Comparison of ENCODE assay signal across 2 cellular contexts in the genomic region with DNA sequence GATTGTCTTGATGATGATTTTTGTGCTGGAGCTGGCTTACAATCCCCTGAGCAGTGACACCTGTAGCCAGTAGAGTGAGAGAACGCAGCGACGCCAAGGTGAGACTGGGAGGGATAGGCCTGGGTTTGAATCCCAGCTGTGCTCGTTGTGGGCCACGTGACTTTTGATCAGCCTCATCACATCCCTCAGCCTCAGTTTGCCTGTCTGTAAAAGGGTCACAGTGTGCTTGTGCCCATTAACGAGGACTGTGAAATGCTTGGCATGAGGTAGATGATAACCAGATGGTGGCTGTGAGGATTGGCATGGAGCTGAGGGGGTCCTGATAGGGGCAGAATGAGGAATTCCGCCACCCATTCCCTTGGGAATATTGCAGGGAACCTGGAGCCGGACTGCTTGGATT.
A peak's percentile ranks its signal among the peaks of the same experiment; 100 is the strongest.
TF ChIP-seq lines count a peak whose summit lies in the region.

No MANE protein-coding gene starts in this region.

TF ChIP-seq in K562, 482 proteins besides CTCF, POLR2A, EP300 and RAD21:
- TF ChIP-seq RBM25 (IDR thresholded peaks at IDR 0.05; ENCODE audit: low read depth, low read length, severe bottlenecking) (peak; percentile 74), ZNF785 (CRISPR knock-in tag; IDR thresholded peaks at IDR 0.05) (no peak), SIRT6 (IDR thresholded peaks at IDR 0.05; ENCODE audit: low read depth, low read length) (no peak), HEY1 (CRISPR knock-in tag; IDR thresholded peaks at IDR 0.05; ENCODE audit: borderline replicate concordance) (no peak), C11orf30 (IDR thresholded peaks at IDR 0.05; ENCODE audit: low read depth) (no peak), RFX7 (CRISPR knock-in tag; IDR thresholded peaks at IDR 0.05) (no peak), ARID2 (IDR thresholded peaks at IDR 0.05) (no peak), CREM (IDR thresholded peaks at IDR 0.05; ENCODE audit: low read depth) (no peak)
- TF ChIP-seq, protein P1, sequence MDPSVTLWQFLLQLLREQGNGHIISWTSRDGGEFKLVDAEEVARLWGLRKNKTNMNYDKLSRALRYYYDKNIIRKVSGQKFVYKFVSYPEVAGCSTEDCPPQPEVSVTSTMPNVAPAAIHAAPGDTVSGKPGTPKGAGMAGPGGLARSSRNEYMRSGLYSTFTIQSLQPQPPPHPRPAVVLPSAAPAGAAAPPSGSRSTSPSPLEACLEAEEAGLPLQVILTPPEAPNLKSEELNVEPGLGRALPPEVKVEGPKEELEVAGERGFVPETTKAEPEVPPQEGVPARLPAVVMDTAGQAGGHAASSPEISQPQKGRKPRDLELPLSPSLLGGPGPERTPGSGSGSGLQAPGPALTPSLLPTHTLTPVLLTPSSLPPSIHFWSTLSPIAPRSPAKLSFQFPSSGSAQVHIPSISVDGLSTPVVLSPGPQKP (CRISPR knock-in tag; IDR thresholded peaks at IDR 0.05): no peak

TF ChIP-seq in endothelial cell of umbilical vein, 7 proteins besides CTCF, POLR2A, EP300 and RAD21:
- TF ChIP-seq GATA2 (IDR thresholded peaks at IDR 0.05; ENCODE audit: insufficient read depth, insufficient read length, low read depth, low read length) (no peak), MYC (IDR thresholded peaks at IDR 0.05; ENCODE audit: low read depth, low read length) (no peak), EZH2 (IDR thresholded peaks at IDR 0.05; ENCODE audit: borderline replicate concordance, low read depth, low read length, severe bottlenecking) (no peak), POLR2AphosphoS5 (IDR thresholded peaks at IDR 0.05; ENCODE audit: insufficient read depth, low read depth, low read length) (no peak), JUN (IDR thresholded peaks at IDR 0.05; ENCODE audit: borderline replicate concordance, insufficient read depth, insufficient read length, low read depth) (no peak), FOS (IDR thresholded peaks at IDR 0.05; ENCODE audit: borderline replicate concordance, insufficient read depth, low read length) (no peak)
- TF ChIP-seq, protein P2, sequence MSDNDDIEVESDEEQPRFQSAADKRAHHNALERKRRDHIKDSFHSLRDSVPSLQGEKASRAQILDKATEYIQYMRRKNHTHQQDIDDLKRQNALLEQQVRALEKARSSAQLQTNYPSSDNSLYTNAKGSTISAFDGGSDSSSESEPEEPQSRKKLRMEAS (IDR thresholded peaks at IDR 0.05; ENCODE audit: insufficient read depth, insufficient read length): no peak
